Comparison of ENCODE assay signal across 27 cellular contexts in genomic region chr11:19956228-19956627, GRCh38.
"Had no signal": no experiment of that assay in that cellular context is flagged by ENCODE, and none has a peak within 500 bp of the region (broad histone marks: within the 10 kb centered on the region; RNA-seq: fewer than 3 reads in every experiment).

No MANE protein-coding gene starts in this region.

- H3K9me3 ChIP-seq: ascending aorta, left lung, mucosa of descending colon, neutrophil, psoas muscle, spleen, suprapubic skin, tibial nerve had no signal

- H2AFZ ChIP-seq: parathyroid adenoma had no signal

- H3K27me3 ChIP-seq: ascending aorta, brain microvascular endothelial cell, left lung, spleen, suprapubic skin, tibial nerve had no signal

- H3K9ac ChIP-seq: parathyroid adenoma had no signal

- DNase-seq: activated CD4-positive, alpha-beta T cell treated with anti-CD3 and anti-CD28 coated beads for 4 hours; activated CD4-positive, alpha-beta T cell treated with anti-CD3 and anti-CD28 coated beads, Interleukin-2, amount 50 U/mL, for 48 hours; activated CD4-positive, CD25-positive, alpha-beta regulatory T cell; activated CD8-positive, alpha-beta memory T cell treated with anti-CD3 and anti-CD28 coated beads for 24 hours; activated effector memory CD4-positive, alpha-beta T cell treated with Interleukin-2 at 50 U/mL for 16 hours; activated naive CD4-positive, alpha-beta T cell treated with anti-CD3 and anti-CD28 coated beads for 36 hours; activated naive CD8-positive, alpha-beta T cell treated with anti-CD3 and anti-CD28 coated beads, Interleukin-2, amount 10 ng/mL, durations not matched to agents 7 days and 5 days; brain microvascular endothelial cell; central memory CD4-positive, alpha-beta T cell; endodermal cell; kidney glomerular epithelial cell; left lung; mucosa of descending colon; psoas muscle; spleen; stimulated activated naive CD4-positive, alpha-beta T cell; T-helper 1 cell had no signal

- H3K4me3 Mint-ChIP-seq: activated naive CD4-positive, alpha-beta T cell treated with anti-CD3 and anti-CD28 coated beads for 36 hours; activated naive CD8-positive, alpha-beta T cell treated with anti-CD3 and anti-CD28 coated beads, Interleukin-2, amount 10 ng/mL, durations not matched to agents 7 days and 5 days; dendritic cell treated with granulocyte-macrophage colony-stimulating factor and Interleukin-4, amounts not matched to agents 40 ng/mL and 50 ng/mL, for 4 days; endodermal cell; natural killer cell treated with Interleukin-12 subunit alpha and Interleukin-12 subunit beta and Interleukin-15 and Interleukin-18, amount 100 ng/mL, for 72 hours; T-helper 2 cell treated with Interferon-gamma antibody and Interleukin-4, amounts not matched to agents 5 μg/mL and 100 μg/mL, for 36 hours had no signal

- ATAC-seq: esophagus mucosa; left lung; mucosa of descending colon; natural killer cell treated with Interleukin-12 subunit alpha and Interleukin-12 subunit beta and Interleukin-15 and Interleukin-18, amount 100 ng/mL, for 72 hours; psoas muscle had no signal

- H3K4me3 ChIP-seq: ascending aorta, left lung, mucosa of descending colon, psoas muscle, spleen, suprapubic skin, tibial nerve had no signal

- H3K27ac ChIP-seq: brain microvascular endothelial cell, left lung, neutrophil, parathyroid adenoma, psoas muscle, spleen, suprapubic skin, tibial nerve had no signal

- H3K36me3 ChIP-seq: brain microvascular endothelial cell, left lung, spleen, suprapubic skin, tibial nerve had no signal

- H3K36me3 Mint-ChIP-seq: activated naive CD8-positive, alpha-beta T cell treated with anti-CD3 and anti-CD28 coated beads, Interleukin-2, amount 10 ng/mL, durations not matched to agents 7 days and 5 days; natural killer cell treated with Interleukin-12 subunit alpha and Interleukin-12 subunit beta and Interleukin-15 and Interleukin-18, amount 100 ng/mL, for 72 hours had no signal

- H3K79me2 ChIP-seq: parathyroid adenoma had no signal

- FAIRE-seq: frontal cortex had no signal

- H3K27ac Mint-ChIP-seq: activated naive CD4-positive, alpha-beta T cell treated with anti-CD3 and anti-CD28 coated beads for 36 hours; activated naive CD8-positive, alpha-beta T cell treated with anti-CD3 and anti-CD28 coated beads, Interleukin-2, amount 10 ng/mL, durations not matched to agents 7 days and 5 days; dendritic cell treated with granulocyte-macrophage colony-stimulating factor and Interleukin-4, amounts not matched to agents 40 ng/mL and 50 ng/mL, for 4 days; endodermal cell; natural killer cell treated with Interleukin-12 subunit alpha and Interleukin-12 subunit beta and Interleukin-15 and Interleukin-18, amount 100 ng/mL, for 72 hours; T-helper 2 cell treated with Interferon-gamma antibody and Interleukin-4, amounts not matched to agents 5 μg/mL and 100 μg/mL, for 36 hours had no signal

- H3K4me1 ChIP-seq: parathyroid adenoma had no signal

- H3K9me3 Mint-ChIP-seq: activated naive CD4-positive, alpha-beta T cell treated with anti-CD3 and anti-CD28 coated beads for 36 hours; activated naive CD8-positive, alpha-beta T cell treated with anti-CD3 and anti-CD28 coated beads, Interleukin-2, amount 10 ng/mL, durations not matched to agents 7 days and 5 days; dendritic cell treated with granulocyte-macrophage colony-stimulating factor and Interleukin-4, amounts not matched to agents 40 ng/mL and 50 ng/mL, for 4 days; endodermal cell; natural killer cell treated with Interleukin-12 subunit alpha and Interleukin-12 subunit beta and Interleukin-15 and Interleukin-18, amount 100 ng/mL, for 72 hours; T-helper 2 cell treated with Interferon-gamma antibody and Interleukin-4, amounts not matched to agents 5 μg/mL and 100 μg/mL, for 36 hours had no signal
